Comparison of ENCODE assay signal across 21 cellular contexts in the genomic region with DNA sequence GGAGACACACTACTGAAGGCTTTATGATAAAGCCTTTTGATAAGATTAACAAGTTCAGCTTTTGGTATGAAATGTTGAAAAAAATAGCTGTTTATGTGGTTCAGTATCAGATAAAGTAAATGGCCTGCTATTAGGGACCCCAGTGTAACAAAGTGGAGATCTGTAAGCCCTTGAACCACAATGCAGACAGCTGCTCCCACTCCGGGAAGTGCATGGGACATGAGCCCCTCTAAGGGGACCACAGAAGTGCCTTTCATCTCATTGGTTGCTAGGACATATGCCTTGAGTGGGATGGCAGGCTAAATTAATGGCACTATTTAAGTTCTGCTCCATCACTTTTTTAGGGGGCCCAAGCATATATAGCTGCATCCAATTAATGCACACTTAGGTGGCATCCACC.
"Had no signal": no experiment of that assay in that cellular context is flagged by ENCODE, and none has a peak within 500 bp of the region (broad histone marks: within the 10 kb centered on the region; RNA-seq: fewer than 3 reads in every experiment).

No MANE protein-coding gene starts in this region.

- H3K9me3 ChIP-seq: gastrocnemius medialis, heart right ventricle, left lung, lower lobe of right lung had no signal

- H3K36me3 ChIP-seq: esophagus squamous epithelium, gastrocnemius medialis, heart right ventricle, left lung, lower lobe of right lung had no signal

- H3K4me1 ChIP-seq: esophagus squamous epithelium, left lung, lower lobe of right lung had no signal

- H3K27me3 ChIP-seq: esophagus squamous epithelium, gastrocnemius medialis, left lung had no signal

- ATAC-seq: gastrocnemius medialis; heart right ventricle; left cardiac atrium; left lung; left ventricle myocardium superior; lower lobe of right lung; mucosa of descending colon; naive thymus-derived CD8-positive, alpha-beta T cell had no signal

- H3K27ac ChIP-seq: coronary artery, dorsolateral prefrontal cortex, esophagus squamous epithelium, gastrocnemius medialis, heart right ventricle, left lung, lower lobe of right lung had no signal

- H3K4me3 ChIP-seq: coronary artery, dorsolateral prefrontal cortex, esophagus squamous epithelium, gastrocnemius medialis, heart right ventricle, left lung, lower lobe of right lung, mucosa of descending colon had no signal

- DNase-seq: dermis blood vessel endothelial cell; dorsolateral prefrontal cortex; effector CD4-positive, alpha-beta T cell; effector memory CD4-positive, alpha-beta T cell; esophagus squamous epithelium; foreskin fibroblast; foreskin melanocyte; gastrocnemius medialis; glutamatergic neuron; head of caudate nucleus; heart right ventricle; hippocampal formation; left cardiac atrium; left lung; left ventricle myocardium superior; lower lobe of right lung; mesenchymal stem cell; mucosa of descending colon; naive B cell; naive thymus-derived CD8-positive, alpha-beta T cell had no signal
